ENCODE assay signal across 8 cellular contexts in genomic region chr20:35992713-35993335, GRCh38. TPM values are rescaled to one million over a fixed set of nuclear protein-coding genes. Genes with fewer than 3 reads are reported as not detected.
DNase-seq lines count a peak whose midpoint lies in the region; ATAC-seq and TF ChIP-seq lines count a peak whose summit lies in the region.

No MANE protein-coding gene starts in this region.

- POLR2A ChIA-PET in activated CD4-positive, alpha-beta T cell treated with anti-CD3 and anti-CD28 coated beads for 36 hours (lab: Charles Lee): interaction anchor here (0.8 kb wide), 1 partner anchor 39 kb away, joined by 3 read pairs; the partner anchor contains the start of gene SCAND1

- H3K36me3 Mint-ChIP-seq in activated CD4-positive, alpha-beta T cell treated with anti-CD3 and anti-CD28 coated beads for 36 hours (ENCODE audit: low read depth): no peaks in the 10 kb centered on the region

- no peaks in the 10 kb centered on the region for H3K9me3 ChIP-seq in liver (ENCODE audit: control insufficient read depth in 4 of 4, low read length in 3 of 4)

- H3K27me3 Mint-ChIP-seq in activated CD4-positive, alpha-beta T cell treated with anti-CD3 and anti-CD28 coated beads for 36 hours: peaks cover 3% of the 10 kb centered on the region

- H3K36me3 ChIP-seq in liver (ENCODE audit: control insufficient read depth in 4 of 4, insufficient read depth in 3 of 4, low read depth in 1 of 4, low read length in 3 of 4): no peaks in the 10 kb centered on the region

- no peak overlapping the region for H3K9ac ChIP-seq in liver (ENCODE audit: low read depth in 1 of 2, low read length in 2 of 2)

- 1% methylated on average over 6 of the region's 6 CpGs for WGBS in liver

- H3K4me1 ChIP-seq in liver (ENCODE audit: control insufficient read depth in 4 of 4, insufficient read depth in 4 of 4, low read length in 3 of 4): peaks cover 0 to 3% (median 0%) of the 10 kb centered on the region in 4 donors

- H3K27ac Mint-ChIP-seq in activated CD4-positive, alpha-beta T cell treated with anti-CD3 and anti-CD28 coated beads for 36 hours: no peak overlapping the region

- ATAC-seq in activated CD4-positive, alpha-beta T cell treated with anti-CD3 and anti-CD28 coated beads for 36 hours: peak; percentile 85
- no peak for ATAC-seq in GM21447 (IDR thresholded peaks at IDR 0.05; ENCODE audit: unreplicated experiment)

- intact Hi-C loops in activated CD4-positive, alpha-beta T cell treated with anti-CD3 and anti-CD28 coated beads for 36 hours (cut with DNase I, micrococcal nuclease): loop anchor here (1.0 to 10.0 kb wide), 3 partner anchors 206 to 452 kb away; no protein-coding TSS in a partner anchor

- no peak overlapping the region for H3K4me3 Mint-ChIP-seq in activated CD4-positive, alpha-beta T cell treated with anti-CD3 and anti-CD28 coated beads for 36 hours

- no peaks in the 10 kb centered on the region for H3K9me3 Mint-ChIP-seq in activated CD4-positive, alpha-beta T cell treated with anti-CD3 and anti-CD28 coated beads for 36 hours (ENCODE audit: low read depth)

- peaks cover 4% of the 10 kb centered on the region for H3K4me1 Mint-ChIP-seq in activated CD4-positive, alpha-beta T cell treated with anti-CD3 and anti-CD28 coated beads for 36 hours

- CTCF ChIA-PET in activated CD4-positive, alpha-beta T cell treated with anti-CD3 and anti-CD28 coated beads for 36 hours (lab: Charles Lee): interaction anchor here (0.5 to 6.5 kb wide), 61 partner anchors 8 to 1175 kb away, joined by 3 to 213 read pairs (median 4); partner anchors contain the start of genes CNBD2 and SCAND1

- H3K4me3 ChIP-seq in AG10803 (ENCODE audit: low read length) (no peak overlapping the region), liver (ENCODE audit: low read depth in 1 of 3, low read length in 3 of 3) (no peak overlapping the region)

- no peaks in the 10 kb centered on the region for H3K27me3 ChIP-seq in liver (ENCODE audit: control insufficient read depth in 4 of 4, insufficient read depth in 4 of 4, low read length in 3 of 4)

- no peak overlapping the region for H3K27ac ChIP-seq in liver (ENCODE audit: low read depth in 1 of 2, low read length in 2 of 2)

- peak; percentile 81 to 90 for TF ChIP-seq RAD21 in liver (IDR thresholded peaks at IDR 0.05)

- peak; percentile 56 for DNase-seq in AG10803 (ENCODE audit: low read depth)
- peak; percentile 60 for DNase-seq in H4 (ENCODE audit: low spot score)
- DNase-seq in NCI-H446 (lab: John Stamatoyannopoulos, UW): peak; percentile 31 to 80
- DNase-seq in activated CD4-positive, alpha-beta T cell treated with anti-CD3 and anti-CD28 coated beads for 36 hours: peak; percentile 61
- peak; percentile 77 for DNase-seq in dermis blood vessel endothelial cell
- DNase-seq in stimulated activated CD8-positive, alpha-beta memory T cell treated with anti-CD3 and anti-CD28 coated beads, Interleukin-4, amount 100 ng/mL, for 4 hours (ENCODE audit: low read depth in 2 of 2, low spot score in 1 of 2): peak; percentile 3 to 12

- peak; percentile 88 for TF ChIP-seq CTCF in AG10803 (conservative IDR thresholded peaks at IDR 0.05; ENCODE audit: low read length)
- peak; percentile 84 for TF ChIP-seq CTCF in liver (IDR thresholded peaks at IDR 0.05; ENCODE audit: low read depth, low read length, missing input control)

TF ChIP-seq in liver, 16 proteins besides CTCF, POLR2A, EP300 and RAD21:
- TF ChIP-seq REST (IDR thresholded peaks at IDR 0.05): no peak
- no peak for TF ChIP-seq JUND (IDR thresholded peaks at IDR 0.05)
- no peak for TF ChIP-seq HNF4A (conservative IDR thresholded peaks at IDR 0.05)
- no peak for TF ChIP-seq ZBTB33 (IDR thresholded peaks at IDR 0.05)
- TF ChIP-seq MAX (IDR thresholded peaks at IDR 0.05): no peak
- no peak for TF ChIP-seq EGR1 (IDR thresholded peaks at IDR 0.05; ENCODE audit: low read depth in 2 of 2)

RNA-seq across cellular contexts. Expression of gene CNBD2, which starts 24.4 kb away (rescaled TPM):
- 5.2 TPM in 1 of 2 replicates, not detected in the other for total RNA-seq in H4 (2014; rRNA removed; shearing (Covaris generic))
- 1 to 10 TPM; 2.9 to 3.5 TPM for total RNA-seq in activated CD4-positive, alpha-beta T cell treated with anti-CD3 and anti-CD28 coated beads for 36 hours
- total RNA-seq in dermis blood vessel endothelial cell: 2.8 and 5.3 TPM in 2 replicates
- 1 to 10 TPM; 2.3 to 2.8 TPM for total RNA-seq in liver
- polyA plus RNA-seq in liver: 1 to 10 TPM; 2.2 to 3.1 TPM

RNA-seq across cellular contexts. Expression of gene SCAND1, which starts 38.5 kb away (rescaled TPM):
- 67.9 and 104 TPM in 2 replicates for total RNA-seq in H4 (2014; rRNA removed; shearing (Covaris generic))
- total RNA-seq in activated CD4-positive, alpha-beta T cell treated with anti-CD3 and anti-CD28 coated beads for 36 hours: 10 to 100 TPM; 37.8 to 39.3 TPM
- total RNA-seq in dermis blood vessel endothelial cell: 59.1 and 89.0 TPM in 2 replicates
- total RNA-seq in liver: 10 to 100 TPM; 39.7 to 44.2 TPM
- polyA plus RNA-seq in liver: 100 to 1,000 TPM in 1 of 2 donors, 10 to 100 TPM in 1; 80.3 to 126 TPM

Comparison
In these comparisons a context has a peak if more than half of its experiments do, and no peak if none do; other contexts are left out.
1. DNase-seq: peak in every context shown above with its lines; median percentile 77 in dermis blood vessel endothelial cell; 61 in activated CD4-positive, alpha-beta T cell treated with anti-CD3 and anti-CD28 coated beads for 36 hours; 60 in H4; 56 in AG10803; 56 in NCI-H446; 8 in stimulated activated CD8-positive, alpha-beta memory T cell treated with anti-CD3 and anti-CD28 coated beads, Interleukin-4, amount 100 ng/mL, for 4 hours.